1 cellular context compared by ENCODE assay signal in genomic region chr20:63224272-63225081, GRCh38.
TF ChIP-seq lines count a peak whose summit lies in the region.

No MANE protein-coding gene starts in this region.

TF ChIP-seq in HepG2, 621 proteins besides CTCF, POLR2A, EP300 and RAD21 (continued from another document):
- TF ChIP-seq ZSCAN29 (CRISPR knock-in tag; conservative IDR thresholded peaks at IDR 0.05) (no peak), YY1 (IDR thresholded peaks at IDR 0.05; ENCODE audit: insufficient read depth, insufficient replicate concordance, low read depth, low read length) (no peak), ERF (CRISPR knock-in tag; IDR thresholded peaks at IDR 0.05) (no peak), ETS1 (CRISPR knock-in tag; IDR thresholded peaks at IDR 0.05) (no peak), ZBTB38 (CRISPR knock-in tag; IDR thresholded peaks at IDR 0.05) (no peak), ZNF570 (CRISPR knock-in tag; IDR thresholded peaks at IDR 0.05; ENCODE audit: borderline replicate concordance) (no peak), MNT (IDR thresholded peaks at IDR 0.05) (no peak), ZSCAN12 (CRISPR knock-in tag; IDR thresholded peaks at IDR 0.05) (no peak), ZNF766 (CRISPR knock-in tag; IDR thresholded peaks at IDR 0.05; ENCODE audit: borderline replicate concordance) (no peak), NFYC (CRISPR knock-in tag; IDR thresholded peaks at IDR 0.05) (no peak), ZNF572 (CRISPR knock-in tag; IDR thresholded peaks at IDR 0.05) (no peak), ZXDC (CRISPR knock-in tag; IDR thresholded peaks at IDR 0.05) (0 out of 2 replicates have a peak, but pooled peaks have one; percentile 28), FUBP1 (CRISPR knock-in tag; IDR thresholded peaks at IDR 0.05; ENCODE audit: borderline replicate concordance) (no peak), RBAK (CRISPR knock-in tag; IDR thresholded peaks at IDR 0.05) (no peak), ZFP37 (CRISPR knock-in tag; IDR thresholded peaks at IDR 0.05; ENCODE audit: borderline replicate concordance) (no peak), REPIN1 (CRISPR knock-in tag; IDR thresholded peaks at IDR 0.05; ENCODE audit: borderline replicate concordance, low read depth) (no peak), ZNF772 (CRISPR knock-in tag; IDR thresholded peaks at IDR 0.05) (no peak), HNF4A (CRISPR knock-in tag; IDR thresholded peaks at IDR 0.05) (no peak), ARNT2 (CRISPR knock-in tag; IDR thresholded peaks at IDR 0.05; ENCODE audit: low read depth) (no peak), MAFG (CRISPR knock-in tag; IDR thresholded peaks at IDR 0.05) (no peak), KAT8 (CRISPR knock-in tag; IDR thresholded peaks at IDR 0.05) (no peak), CAMTA2 (CRISPR knock-in tag; IDR thresholded peaks at IDR 0.05; ENCODE audit: borderline replicate concordance) (no peak), CERS6 (CRISPR knock-in tag; IDR thresholded peaks at IDR 0.05) (no peak), THYN1 (CRISPR knock-in tag; IDR thresholded peaks at IDR 0.05; ENCODE audit: borderline replicate concordance, low read depth) (no peak), ZNF253 (CRISPR knock-in tag; IDR thresholded peaks at IDR 0.05; ENCODE audit: borderline replicate concordance) (no peak), ISL2 (CRISPR knock-in tag; IDR thresholded peaks at IDR 0.05) (no peak), RNF219 (CRISPR knock-in tag; IDR thresholded peaks at IDR 0.05) (no peak), NR2F1 (CRISPR knock-in tag; IDR thresholded peaks at IDR 0.05) (no peak)
